In genomic region chr1:29136463-29136915, GRCh38 we compare ENCODE assay signal across 13 cellular contexts. TPM values are rescaled to one million over a fixed set of nuclear protein-coding genes. Genes with fewer than 3 reads are reported as not detected.
A peak's percentile ranks its signal among the peaks of the same experiment; 100 is the strongest.
DNase-seq lines count a peak whose midpoint lies in the region; ATAC-seq and TF ChIP-seq lines count a peak whose summit lies in the region.
"Had no signal": no experiment of that assay in that cellular context is flagged by ENCODE, and none has a peak within 500 bp of the region (broad histone marks: within the 10 kb centered on the region; RNA-seq: fewer than 3 reads in every experiment).

No MANE protein-coding gene starts in this region.

- no peak for TF ChIP-seq POLR2A in spleen (IDR thresholded peaks at IDR 0.05)

- H3K4me1 ChIP-seq in adipocyte (ENCODE audit: control insufficient read depth, insufficient read depth, low read length) = no peaks in the 10 kb centered on the region
- H3K4me1 ChIP-seq in spleen = peaks cover 0 to 8% (median 4%) of the 10 kb centered on the region in 6 donors

- WGBS in spleen, 5 donors = 60 to 75% (median 65%) methylated on average over 11 of the region's 11 CpGs

- TF ChIP-seq CTCF in spleen (IDR thresholded peaks at IDR 0.05 in 8 of 11, conservative IDR thresholded peaks at IDR 0.05 in 3 of 11) = no peak

- DNase-seq in DMS 273 (lab: John Stamatoyannopoulos, UW; ENCODE audit: unreplicated experiment) = peak; percentile 65
- no peak for DNase-seq in DMS 273 treated with DMSO at 0.1 percent for 48 hours (lab: John Stamatoyannopoulos, UW)
- peak; percentile 42 for DNase-seq in adipocyte (ENCODE audit: low read depth)
- DNase-seq in left ventricle myocardium superior = peak; percentile 52
- peak; percentile 35 for DNase-seq in spleen
- no peak for DNase-seq in cerebellum (ENCODE audit: low spot score)
- no peak for DNase-seq in NCI-H1436 (lab: John Stamatoyannopoulos, UW)
- DNase-seq: activated CD4-positive, alpha-beta T cell treated with anti-CD3 and anti-CD28 coated beads for 1 hour; activated T-cell treated with anti-CD3 and anti-CD28 coated beads, Interleukin-2, amount 50 U/mL, for 24 hours; amniotic stem cell had no signal

- H3K36me3 ChIP-seq in adipocyte (ENCODE audit: control insufficient read depth, insufficient read depth, low read length, severe bottlenecking) (no peaks in the 10 kb centered on the region), spleen (no peaks in the 10 kb centered on the region)

- no peak overlapping the region for H3K4me3 ChIP-seq in adipocyte (ENCODE audit: low read length)
- no peak overlapping the region for H3K4me3 ChIP-seq in spleen
- H3K4me3 ChIP-seq: skin epidermis had no signal

- no peak overlapping the region for H3K9ac ChIP-seq in adipocyte (ENCODE audit: low read length)

- H3K9me3 ChIP-seq in adipocyte (ENCODE audit: control insufficient read depth, low read length) = no peaks in the 10 kb centered on the region
- no peaks in the 10 kb centered on the region for H3K9me3 ChIP-seq in spleen

- ATAC-seq in left ventricle myocardium superior (peak; percentile 55), GM18907 (IDR thresholded peaks at IDR 0.05; ENCODE audit: unreplicated experiment) (no peak)

- no peaks in the 10 kb centered on the region for H3K27me3 ChIP-seq in adipocyte (replicated peaks; ENCODE audit: control insufficient read depth, insufficient read depth, low read length)
- H3K27me3 ChIP-seq in spleen (replicated peaks in 1 of 7) = peaks cover 0 to 24% (median 0%) of the 10 kb centered on the region in 7 donors

- no peak overlapping the region for H3K27ac ChIP-seq in spleen
- H3K27ac ChIP-seq: 22Rv1, skin epidermis had no signal

- intact Hi-C loops in left ventricle myocardium superior (cut with micrococcal nuclease) (no loop called here), spleen (cut with DNase I; ENCODE audit: low total_unique reads) (no loop called here)

RNA-seq across cellular contexts. Expression of gene TMEM200B, which starts 12.8 kb away (rescaled TPM):
- total RNA-seq in left ventricle myocardium superior (1.5 TPM), spleen (1 to 10 TPM; 3.2 to 5.6 (median 4.3) TPM), cerebellum (0.82 TPM)
- polyA plus RNA-seq in spleen = 1 to 10 TPM in 2 of 3 donors, under 1 TPM in 1; 0.98 to 2.3 (median 1.7) TPM

RNA-seq across cellular contexts. Expression of gene SRSF4, which starts 45.2 kb away (rescaled TPM):
- total RNA-seq in left ventricle myocardium superior (53.8 TPM), spleen (10 to 100 TPM; 77.6 to 94.7 (median 87.6) TPM), cerebellum (45.8 TPM)
- 10 to 100 TPM; 36.9 to 66.4 (median 62.4) TPM for polyA plus RNA-seq in spleen

Comparison
In these comparisons a context has a peak if more than half of its experiments do, and no peak if none do; other contexts are left out.
1. DNase-seq: peak in DMS 273 (single experiment), adipocyte (single experiment), left ventricle myocardium superior (single experiment) and spleen (single experiment); none in DMS 273 treated with DMSO at 0.1 percent for 48 hours (single experiment), cerebellum (single experiment) and NCI-H1436 (single experiment).